ENCODE assay signal across 16 cellular contexts in genomic region chr12:132740652-132741051, GRCh38. TPM values are rescaled to one million over a fixed set of nuclear protein-coding genes. Genes with fewer than 3 reads are reported as not detected.
A peak's percentile ranks its signal among the peaks of the same experiment; 100 is the strongest.
DNase-seq lines count a peak whose midpoint lies in the region; ATAC-seq and TF ChIP-seq lines count a peak whose summit lies in the region.
"Had no signal": no experiment of that assay in that cellular context is flagged by ENCODE, and none has a peak within 500 bp of the region (broad histone marks: within the 10 kb centered on the region; RNA-seq: fewer than 3 reads in every experiment).

No MANE protein-coding gene starts in this region.

- H3K4me3 ChIP-seq in SK-N-MC (no peak overlapping the region), endodermal cell (ENCODE audit: low read length) (no peak overlapping the region), right atrium auricular region (no peak overlapping the region), osteoblast (ENCODE audit: insufficient read depth, low read length) (no peak overlapping the region)
- H3K4me3 ChIP-seq: BLaER1 treated with 17β-estradiol and CSF1 and Interleukin-3, amounts not matched to agents 10 nM and 100 nM had no signal

- H3K36me3 ChIP-seq in SK-N-MC (ENCODE audit: insufficient read depth, low read length) (peaks cover 92% of the 10 kb centered on the region), endodermal cell (ENCODE audit: control insufficient read depth, insufficient read depth, low read length) (peaks cover 92% of the 10 kb centered on the region), right atrium auricular region (peaks cover 90% of the 10 kb centered on the region), osteoblast (ENCODE audit: insufficient read depth, low read length) (peaks cover 87% of the 10 kb centered on the region)

- H3K9me3 ChIP-seq in SK-N-MC (ENCODE audit: low read depth, low read length) (no peaks in the 10 kb centered on the region), endodermal cell (ENCODE audit: control insufficient read depth, low read length) (no peaks in the 10 kb centered on the region), right atrium auricular region (no peaks in the 10 kb centered on the region), osteoblast (ENCODE audit: low read depth, low read length) (no peaks in the 10 kb centered on the region)
- H3K9me3 ChIP-seq: BLaER1 treated with 17β-estradiol and CSF1 and Interleukin-3, amounts not matched to agents 10 nM and 100 nM had no signal

- no peak overlapping the region for H3K4me2 ChIP-seq in osteoblast (ENCODE audit: insufficient read depth, low read length)
- H3K4me2 ChIP-seq: BLaER1 treated with 17β-estradiol and CSF1 and Interleukin-3, amounts not matched to agents 10 nM and 100 nM had no signal

- no peak overlapping the region for H3K4me3 Mint-ChIP-seq in endodermal cell

- peaks cover 49% of the 10 kb centered on the region for H4K20me1 ChIP-seq in osteoblast (ENCODE audit: insufficient read depth, low read length)

- H3K27me3 Mint-ChIP-seq in endodermal cell (ENCODE audit: insufficient read depth): no peaks in the 10 kb centered on the region

- no peak overlapping the region for H3K9ac ChIP-seq in SK-N-MC (ENCODE audit: insufficient read length)
- H3K9ac ChIP-seq in endodermal cell (ENCODE audit: extremely low read depth, low read length, poor library complexity, severe bottlenecking): no peak overlapping the region

- H3K9me3 Mint-ChIP-seq in endodermal cell: no peaks in the 10 kb centered on the region

- H3K27me3 ChIP-seq in endodermal cell (ENCODE audit: control insufficient read depth, insufficient read depth, low read length, poor library complexity, severe bottlenecking): no peaks in the 10 kb centered on the region
- H3K27me3 ChIP-seq in right atrium auricular region: no peaks in the 10 kb centered on the region
- no peaks in the 10 kb centered on the region for H3K27me3 ChIP-seq in osteoblast (ENCODE audit: insufficient read depth, low read length)
- H3K27me3 ChIP-seq: BLaER1 treated with 17β-estradiol and CSF1 and Interleukin-3, amounts not matched to agents 10 nM and 100 nM had no signal

- H2AFZ ChIP-seq in osteoblast (ENCODE audit: low read length): no peak overlapping the region

- H3K79me2 ChIP-seq in osteoblast (ENCODE audit: insufficient read depth, low read length): peaks cover 69% of the 10 kb centered on the region

- ATAC-seq in HG03439 (IDR thresholded peaks at IDR 0.05; ENCODE audit: unreplicated experiment): no peak

- H3K36me3 Mint-ChIP-seq in endodermal cell (ENCODE audit: low read depth): peaks cover 89% of the 10 kb centered on the region

- peak overlapping the region; percentile 11; the same call in 1 of the 2 replicates for H3K27ac ChIP-seq in SK-N-MC
- H3K27ac ChIP-seq in endodermal cell (ENCODE audit: low read depth, low read length): no peak overlapping the region
- H3K27ac ChIP-seq in right atrium auricular region: peak overlapping the region; percentile 64 to 70
- H3K27ac ChIP-seq in osteoblast (ENCODE audit: low read depth, low read length): no peak overlapping the region
- H3K27ac ChIP-seq: BLaER1 treated with 17β-estradiol and CSF1 and Interleukin-3, amounts not matched to agents 10 nM and 100 nM had no signal

- H3K4me1 Mint-ChIP-seq in endodermal cell: no peaks in the 10 kb centered on the region

- TF ChIP-seq CTCF in endodermal cell (conservative IDR thresholded peaks at IDR 0.05) (no peak), right atrium auricular region (IDR thresholded peaks at IDR 0.05) (no peak), osteoblast (IDR thresholded peaks at IDR 0.05; ENCODE audit: extremely low read depth, low read depth, low read length) (no peak)

- H3K4me1 ChIP-seq in endodermal cell (ENCODE audit: control insufficient read depth, insufficient read depth, low read length) (no peaks in the 10 kb centered on the region), right atrium auricular region (peaks cover 0 to 21% of the 10 kb centered on the region in 2 donors), osteoblast (ENCODE audit: insufficient read depth, low read length) (no peaks in the 10 kb centered on the region)
- H3K4me1 ChIP-seq: BLaER1 treated with 17β-estradiol and CSF1 and Interleukin-3, amounts not matched to agents 10 nM and 100 nM had no signal

- peak overlapping the region; percentile 31 for H3K27ac Mint-ChIP-seq in endodermal cell

- 94 to 95% methylated on average over 9 to 10 of the region's 11 CpGs for WGBS in endodermal cell (ENCODE audit: insufficient coverage in 1 of 2, insufficient read length in 1 of 2), 2 experiments

- no peak for DNase-seq in SK-N-MC (ENCODE audit: low read depth, low spot score)
- peak; percentile 35 for DNase-seq in endodermal cell
- DNase-seq in right atrium auricular region (ENCODE audit: low spot score): no peak
- DNase-seq in osteoblast (ENCODE audit: insufficient read length, low spot score, missing footprints): peak; percentile 35
- no peak for DNase-seq in stimulated activated CD4-positive, alpha-beta T cell treated with anti-CD3 and anti-CD28 coated beads, Interleukin-4, amount 100 ng/mL, for 24 hours
- no peak for DNase-seq in stimulated activated CD8-positive, alpha-beta memory T cell treated with anti-CD3 and anti-CD28 coated beads, Interleukin-4, amount 100 ng/mL, for 48 hours
- DNase-seq: DMS79, KBM-7, NCI-H1105 treated with DMSO at 0.1 percent for 48 hours, NCI-H1694 treated with DMSO at 0.1 percent for 48 hours, NCI-H2107, NCI-H2227 treated with DMSO at 0.1 percent for 48 hours, NCI-H510A treated with DMSO at 0.1 percent for 48 hours, NCI-H774 had no signal

RNA-seq across cellular contexts. Expression of gene ANKLE2, which starts 21.0 kb away (rescaled TPM):
- total RNA-seq in endodermal cell (10 to 100 TPM; 87.8 to 88.5 TPM), right atrium auricular region (10 to 100 TPM; 23.8 to 24.2 TPM), osteoblast (79.9 and 86.1 TPM in 2 replicates)
- polyA plus RNA-seq in endodermal cell (2013, experiment 1 of 2): 58.3 TPM
- polyA plus RNA-seq in endodermal cell (2013, experiment 2 of 2): 56.1 TPM

RNA-seq across cellular contexts. Expression of gene PGAM5, which starts 30.0 kb away (rescaled TPM):
- 10 to 100 TPM; 60.2 to 64.3 TPM for total RNA-seq in endodermal cell
- 34.9 TPM for polyA plus RNA-seq in endodermal cell (2013, experiment 1 of 2)
- polyA plus RNA-seq in endodermal cell (2013, experiment 2 of 2): 37.3 TPM
- total RNA-seq in right atrium auricular region: 10 to 100 TPM; 12.8 to 20.0 TPM
- total RNA-seq in osteoblast: 20.9 and 24.6 TPM in 2 replicates

RNA-seq across cellular contexts. Expression of gene PXMP2, which starts 53.3 kb away (rescaled TPM):
- 10 to 100 TPM; 26.7 to 27.0 TPM for total RNA-seq in endodermal cell
- 19.2 TPM for polyA plus RNA-seq in endodermal cell (2013, experiment 1 of 2)
- polyA plus RNA-seq in endodermal cell (2013, experiment 2 of 2): 22.2 TPM
- 10 to 100 TPM; 43.0 to 65.7 TPM for total RNA-seq in right atrium auricular region
- 10.1 and 10.6 TPM in 2 replicates for total RNA-seq in osteoblast

RNA-seq across cellular contexts. Expression of gene POLE, which starts 53.5 kb away (rescaled TPM):
- total RNA-seq in endodermal cell (100 to 1,000 TPM; 165 to 212 TPM), right atrium auricular region (10 to 100 TPM; 10.2 to 13.9 TPM), osteoblast (15.2 and 22.1 TPM in 2 replicates)
- 85.3 TPM for polyA plus RNA-seq in endodermal cell (2013, experiment 1 of 2)
- 81.7 TPM for polyA plus RNA-seq in endodermal cell (2013, experiment 2 of 2)

Comparison
In these comparisons a context has a peak if more than half of its experiments do, and no peak if none do; other contexts are left out.
1. DNase-seq: peak in endodermal cell (single experiment) and osteoblast (single experiment); none in SK-N-MC (single experiment), right atrium auricular region (single experiment), stimulated activated CD4-positive, alpha-beta T cell treated with anti-CD3 and anti-CD28 coated beads, Interleukin-4, amount 100 ng/mL, for 24 hours (single experiment) and stimulated activated CD8-positive, alpha-beta memory T cell treated with anti-CD3 and anti-CD28 coated beads, Interleukin-4, amount 100 ng/mL, for 48 hours (single experiment).
2. H3K27ac ChIP-seq: peak in SK-N-MC (single experiment) and right atrium auricular region (2 of 2); none in endodermal cell (single experiment) and osteoblast (single experiment).